Comparison of ENCODE assay signal across 27 cellular contexts in genomic region chr17:75506134-75506533, GRCh38. TPM values are rescaled to one million over a fixed set of nuclear protein-coding genes. Genes with fewer than 3 reads are reported as not detected.
DNase-seq lines count a peak whose midpoint lies in the region; ATAC-seq, FAIRE-seq and TF ChIP-seq lines count a peak whose summit lies in the region.
"Had no signal": no experiment of that assay in that cellular context is flagged by ENCODE, and none has a peak within 500 bp of the region (broad histone marks: within the 10 kb centered on the region; RNA-seq: fewer than 3 reads in every experiment).

No MANE protein-coding gene starts in this region.

- no peaks in the 10 kb centered on the region for H3K27me3 Mint-ChIP-seq in activated CD4-positive, alpha-beta T cell treated with anti-CD3 and anti-CD28 coated beads, Interleukin-2, amount 10 ng/mL, durations not matched to agents 24 days and 14 days
- no peaks in the 10 kb centered on the region; the same call in 1 of the 2 replicates for H3K27me3 Mint-ChIP-seq in HFFc6 (ENCODE audit: insufficient read depth)
- H3K27me3 Mint-ChIP-seq: CD4-positive, CD25-positive, alpha-beta regulatory T cell had no signal

- no TSS peak for BruUV-seq in HepG2 (replicated peaks; lab: Mats Ljungman, UMichigan)

- H3K4me3 ChIP-seq in left ventricle myocardium inferior (no peak overlapping the region), HepG2 (replicated peaks in 1 of 3; ENCODE audit: insufficient read depth in 1 of 3, low read depth in 2 of 3, low read length in 3 of 3) (no peak overlapping the region), spleen (no peak overlapping the region)
- H3K4me3 ChIP-seq: K562, SJCRH30 had no signal

- H4K20me1 ChIP-seq in HepG2 (ENCODE audit: insufficient read depth, low read length) = peaks cover under 1% of the 10 kb centered on the region; the same call in 1 of the 2 replicates

- no peaks in the 10 kb centered on the region for H3K27me3 ChIP-seq in left ventricle myocardium inferior (ENCODE audit: low read depth)
- no peaks in the 10 kb centered on the region for H3K27me3 ChIP-seq in HepG2 (ENCODE audit: control insufficient read depth in 1 of 2, insufficient read depth in 2 of 2, low read length in 2 of 2)
- no peaks in the 10 kb centered on the region for H3K27me3 ChIP-seq in spleen (replicated peaks in 1 of 7)
- H3K27me3 ChIP-seq: BE2C, SJCRH30 had no signal

- POLR2A ChIA-PET in HepG2 (lab: Yijun Ruan, JAX) = no interaction called here

- no peaks in the 10 kb centered on the region for H3K79me2 ChIP-seq in HepG2 (ENCODE audit: insufficient read depth, low read length)

- H3K4me1 Mint-ChIP-seq in activated CD4-positive, alpha-beta T cell treated with anti-CD3 and anti-CD28 coated beads, Interleukin-2, amount 10 ng/mL, durations not matched to agents 24 days and 14 days = no peaks in the 10 kb centered on the region
- peaks cover 7% of the 10 kb centered on the region; the same call in 1 of the 2 replicates for H3K4me1 Mint-ChIP-seq in HFFc6 (ENCODE audit: low read depth)
- H3K4me1 Mint-ChIP-seq: CD4-positive, CD25-positive, alpha-beta regulatory T cell had no signal

- H3K27ac Mint-ChIP-seq in activated CD4-positive, alpha-beta T cell treated with anti-CD3 and anti-CD28 coated beads, Interleukin-2, amount 10 ng/mL, durations not matched to agents 24 days and 14 days = no peak overlapping the region
- H3K27ac Mint-ChIP-seq in HFFc6 = no peak overlapping the region
- H3K27ac Mint-ChIP-seq: CD4-positive, CD25-positive, alpha-beta regulatory T cell had no signal

- intact Hi-C loops in left ventricle myocardium inferior (cut with micrococcal nuclease) = no loop called here
- intact Hi-C loops in cardiac septum (cut with DNase I) = no loop called here
- intact Hi-C loops in HepG2 (cut with micrococcal nuclease; ENCODE audit: unreplicated experiment) = no loop called here
- intact Hi-C loops in spleen (cut with DNase I; ENCODE audit: low total_unique reads) = no loop called here
- intact Hi-C loops in activated CD4-positive, alpha-beta T cell treated with anti-CD3 and anti-CD28 coated beads, Interleukin-2, amount 10 ng/mL, durations not matched to agents 24 days and 14 days (cut with micrococcal nuclease) = no loop called here

- H2AFZ ChIP-seq in HepG2 (ENCODE audit: low read length) = no peak overlapping the region

- TF ChIP-seq EP300 in HepG2 (IDR thresholded peaks at IDR 0.05; ENCODE audit: low read depth in 2 of 2, low read length in 2 of 2) (no peak), HepG2 (CRISPR knock-in tag; IDR thresholded peaks at IDR 0.05; ENCODE audit: borderline replicate concordance) (no peak)

- CTCF ChIA-PET in HepG2 (lab: Yijun Ruan, JAX; ENCODE audit: low intra/inter-chr PET ratio, low total read pairs) = no interaction called here

- H3K4me1 ChIP-seq in left ventricle myocardium inferior (peaks cover 68% of the 10 kb centered on the region), HepG2 (ENCODE audit: insufficient read depth, low read length) (peaks cover 43% of the 10 kb centered on the region), spleen (peaks cover 0 to 98% (median 59%) of the 10 kb centered on the region in 6 donors)
- H3K4me1 ChIP-seq: BE2C, SJCRH30 had no signal

- H3K36me3 ChIP-seq in left ventricle myocardium inferior = peaks cover 70% of the 10 kb centered on the region
- peaks cover 4 to 21% of the 10 kb centered on the region in 2 experiments for H3K36me3 ChIP-seq in HepG2 (replicated peaks in 1 of 2; ENCODE audit: control insufficient read depth in 1 of 2, insufficient read depth in 2 of 2, low read length in 2 of 2)
- H3K36me3 ChIP-seq in spleen = peaks cover 0 to 78% (median 6%) of the 10 kb centered on the region in 6 donors

- peak overlapping the region; percentile 96 for H3K27ac ChIP-seq in left ventricle myocardium inferior (replicated peaks)
- H3K27ac ChIP-seq in HepG2 (ENCODE audit: extremely low read length, insufficient read depth, low read length) = no peak overlapping the region
- peak overlapping the region in 4 of 8 donors; percentile 21 to 90 (median 86) for H3K27ac ChIP-seq in spleen
- H3K27ac ChIP-seq: SJCRH30 had no signal

- H3K36me3 Mint-ChIP-seq in activated CD4-positive, alpha-beta T cell treated with anti-CD3 and anti-CD28 coated beads, Interleukin-2, amount 10 ng/mL, durations not matched to agents 24 days and 14 days (ENCODE audit: low read depth) = no peaks in the 10 kb centered on the region
- no peaks in the 10 kb centered on the region for H3K36me3 Mint-ChIP-seq in HFFc6 (ENCODE audit: low read depth)
- H3K36me3 Mint-ChIP-seq: CD4-positive, CD25-positive, alpha-beta regulatory T cell had no signal

- no peaks in the 10 kb centered on the region for H3K9me3 ChIP-seq in left ventricle myocardium inferior (replicated peaks)
- H3K9me3 ChIP-seq in HepG2 (ENCODE audit: low read length) = no peaks in the 10 kb centered on the region
- no peaks in the 10 kb centered on the region for H3K9me3 ChIP-seq in spleen
- H3K9me3 ChIP-seq: BE2C, SJCRH30 had no signal

- H3K4me2 ChIP-seq in HepG2 (ENCODE audit: low read depth, low read length) = no peak overlapping the region

- no peaks in the 10 kb centered on the region for H3K9me3 Mint-ChIP-seq in activated CD4-positive, alpha-beta T cell treated with anti-CD3 and anti-CD28 coated beads, Interleukin-2, amount 10 ng/mL, durations not matched to agents 24 days and 14 days
- no peaks in the 10 kb centered on the region for H3K9me3 Mint-ChIP-seq in HFFc6
- H3K9me3 Mint-ChIP-seq: CD4-positive, CD25-positive, alpha-beta regulatory T cell had no signal

- no peak for ATAC-seq in HepG2
- ATAC-seq: K562 had no signal

- no peak for DNase-seq in left ventricle myocardium inferior
- no peak for DNase-seq in cardiac septum (ENCODE audit: low spot score)
- DNase-seq in HepG2 (ENCODE audit: low spot score) = no peak
- peak; percentile 68 for DNase-seq in spleen
- no peak for DNase-seq in activated CD4-positive, alpha-beta T cell treated with anti-CD3 and anti-CD28 coated beads, Interleukin-2, amount 10 ng/mL, durations not matched to agents 24 days and 14 days
- no peak for DNase-seq in NCI-H2081 (lab: John Stamatoyannopoulos, UW)
- no peak for DNase-seq in HFFc6
- DNase-seq: 8988T; ACHN; BE2C; CD4-positive, CD25-positive, alpha-beta regulatory T cell; DMS153; HCEC 1CT; Kasumi-1; MV-4-11; NCI-H1105; NCI-H1436 treated with DMSO at 0.1 percent for 48 hours; NCI-H187 treated with DMSO at 0.1 percent for 48 hours; NCI-H2107; NCI-H524; NCI-H748 treated with DMSO at 0.1 percent for 48 hours; SJCRH30 had no signal

- TF ChIP-seq RAD21 in HepG2 (CRISPR knock-in tag; IDR thresholded peaks at IDR 0.05) = no peak

- 97% methylated on average over 20 of the region's 21 CpGs for WGBS in HepG2 (ENCODE audit: low lambda C conversion rate)
- 74 to 86% (median 77%) methylated on average over 19 to 21 of the region's 21 CpGs for WGBS in spleen, 5 donors

- no peak for FAIRE-seq in HepG2 (lab: Jason Lieb, UNC)
- FAIRE-seq: GM19239, H1, K562, RCC 7860 had no signal

- no peak for TF ChIP-seq CTCF in left ventricle myocardium inferior (IDR thresholded peaks at IDR 0.05; ENCODE audit: borderline replicate concordance)
- no peak for TF ChIP-seq CTCF in HepG2 (CRISPR knock-in tag; IDR thresholded peaks at IDR 0.05)
- TF ChIP-seq CTCF in spleen (IDR thresholded peaks at IDR 0.05 in 8 of 11, conservative IDR thresholded peaks at IDR 0.05 in 3 of 11) = no peak
- TF ChIP-seq CTCF in HFFc6 (IDR thresholded peaks at IDR 0.05) = no peak

- in situ Hi-C loops in HepG2 (cut with HindIII; ENCODE audit: extremely low pct_ligation_motif_present, low pct_unique_long_range_greater_than_20kb) = loop anchor here (5.0 kb wide), 1 partner anchor 79 kb away; no protein-coding TSS in a partner anchor

- TF ChIP-seq POLR2A in HepG2 (IDR thresholded peaks at IDR 0.05; ENCODE audit: insufficient read depth in 1 of 2, low read depth in 2 of 2, low read length in 2 of 2) = no peak
- no peak for TF ChIP-seq POLR2A in spleen (IDR thresholded peaks at IDR 0.05)

- no peak overlapping the region for H3K9ac ChIP-seq in HepG2 (ENCODE audit: insufficient read depth, low read depth, low read length)

- H3K4me3 Mint-ChIP-seq in activated CD4-positive, alpha-beta T cell treated with anti-CD3 and anti-CD28 coated beads, Interleukin-2, amount 10 ng/mL, durations not matched to agents 24 days and 14 days = no peak overlapping the region
- H3K4me3 Mint-ChIP-seq in HFFc6 = no peak overlapping the region
- H3K4me3 Mint-ChIP-seq: CD4-positive, CD25-positive, alpha-beta regulatory T cell had no signal

RNA-seq across cellular contexts. Expression of gene CASKIN2, which starts 9.2 kb away (rescaled TPM):
- 34.3 TPM for total RNA-seq in left ventricle myocardium inferior
- 48.2 TPM for total RNA-seq in cardiac septum
- total RNA-seq in HepG2 (2016; rRNA removed; fragmentation: Illumina TruSeq; extraction: Trizol) = 5.2 and 10.6 TPM in 2 replicates
- total RNA-seq in HepG2 (2016; cell fraction: cytosol; rRNA removed; fragmentation: Illumina TruSeq; extraction: Trizol; ENCODE audit: low read depth) = 1.5 and 1.8 TPM in 2 replicates
- 4.9 and 7.5 TPM in 2 replicates for total RNA-seq in HepG2 (2016; cell fraction: insoluble cytoplasmic fraction; rRNA removed; fragmentation: Illumina TruSeq; extraction: Trizol)
- total RNA-seq in HepG2 (2016; cell fraction: membrane; rRNA removed; fragmentation: Illumina TruSeq; extraction: Trizol) = 3.4 and 4.1 TPM in 2 replicates
- 6.8 and 8.0 TPM in 2 replicates for total RNA-seq in HepG2 (2016; cell fraction: nucleus; rRNA removed; fragmentation: Illumina TruSeq; extraction: Trizol)
- 6.8 and 7.8 TPM in 2 replicates for polyA plus RNA-seq in HepG2 (2011; rRNA removed)
- polyA plus RNA-seq in HepG2 (2011; cell fraction: cytosol; rRNA removed) = 1.9 and 2.2 TPM in 2 replicates
- polyA plus RNA-seq in HepG2 (2011; cell fraction: nucleus; rRNA removed) = 23.6 and 26.5 TPM in 2 replicates
- 6.2 and 9.6 TPM in 2 replicates for polyA plus RNA-seq in HepG2 (2012)
- 0.61 and 0.68 TPM in 2 replicates for polyA plus RNA-seq in HepG2 (2016; cell fraction: cytosol; fragmentation: Illumina TruSeq; extraction: Trizol; ENCODE audit: low read depth)
- polyA plus RNA-seq in HepG2 (2016; cell fraction: insoluble cytoplasmic fraction; fragmentation: Illumina TruSeq; extraction: Trizol; ENCODE audit: low read depth) = 4.4 and 7.0 TPM in 2 replicates
- polyA plus RNA-seq in HepG2 (2016; cell fraction: membrane; fragmentation: Illumina TruSeq; extraction: Trizol; ENCODE audit: low read depth) = 1.6 and 1.8 TPM in 2 replicates
- 16.3 and 16.6 TPM in 2 replicates for polyA plus RNA-seq in HepG2 (2016; cell fraction: nucleus; fragmentation: Illumina TruSeq; extraction: Trizol; ENCODE audit: insufficient read depth, low read depth)
- polyA minus RNA-seq in HepG2 (2011; rRNA and poly(A)+ RNA removed; ENCODE audit: low replicate concordance) = 11.8 and 14.9 TPM in 2 replicates
- polyA minus RNA-seq in HepG2 (2011; cell fraction: cytosol; rRNA and poly(A)+ RNA removed) = 4.9 and 5.0 TPM in 2 replicates
- 17.0 and 20.4 TPM in 2 replicates for polyA minus RNA-seq in HepG2 (2011; cell fraction: nucleus; rRNA and poly(A)+ RNA removed)
- total RNA-seq in spleen = 100 to 1,000 TPM in 3 of 7 donors, 10 to 100 TPM in 4; 33.5 to 135 (median 51.1) TPM
- polyA plus RNA-seq in spleen = 10 to 100 TPM in 1 of 3 donors, 1 to 10 TPM in 2; 4.7 to 27.8 (median 6.2) TPM
- 1.4 and 1.6 TPM in 2 replicates for total RNA-seq in activated CD4-positive, alpha-beta T cell treated with anti-CD3 and anti-CD28 coated beads, Interleukin-2, amount 10 ng/mL, durations not matched to agents 24 days and 14 days
- total RNA-seq in HFFc6 (2021; fragmentation: NEBNext Ultra II Directional; extraction: Animal tissue kit (Norgen Biotek cat#: 25700)) = 10 to 100 TPM; 17.5 to 25.3 (median 21.5) TPM

RNA-seq across cellular contexts. Expression of gene TSEN54, which starts 10.2 kb away (rescaled TPM):
- 6.8 TPM for total RNA-seq in left ventricle myocardium inferior
- 7.7 TPM for total RNA-seq in cardiac septum
- total RNA-seq in HepG2 (2016; rRNA removed; fragmentation: Illumina TruSeq; extraction: Trizol) = 43.6 and 62.9 TPM in 2 replicates
- total RNA-seq in HepG2 (2016; cell fraction: cytosol; rRNA removed; fragmentation: Illumina TruSeq; extraction: Trizol; ENCODE audit: low read depth) = 20.6 and 23.0 TPM in 2 replicates
- 44.0 and 64.1 TPM in 2 replicates for total RNA-seq in HepG2 (2016; cell fraction: insoluble cytoplasmic fraction; rRNA removed; fragmentation: Illumina TruSeq; extraction: Trizol)
- total RNA-seq in HepG2 (2016; cell fraction: membrane; rRNA removed; fragmentation: Illumina TruSeq; extraction: Trizol) = 44.5 and 45.0 TPM in 2 replicates
- total RNA-seq in HepG2 (2016; cell fraction: nucleus; rRNA removed; fragmentation: Illumina TruSeq; extraction: Trizol) = 39.9 and 48.4 TPM in 2 replicates
- polyA plus RNA-seq in HepG2 (2011; rRNA removed) = 63.3 and 64.4 TPM in 2 replicates
- 36.2 and 47.1 TPM in 2 replicates for polyA plus RNA-seq in HepG2 (2011; cell fraction: cytosol; rRNA removed)
- polyA plus RNA-seq in HepG2 (2011; cell fraction: nucleus; rRNA removed) = 87.7 and 89.1 TPM in 2 replicates
- 22.1 and 34.4 TPM in 2 replicates for polyA plus RNA-seq in HepG2 (2012)
- 20.4 and 20.5 TPM in 2 replicates for polyA plus RNA-seq in HepG2 (2016; cell fraction: cytosol; fragmentation: Illumina TruSeq; extraction: Trizol; ENCODE audit: low read depth)
- polyA plus RNA-seq in HepG2 (2016; cell fraction: insoluble cytoplasmic fraction; fragmentation: Illumina TruSeq; extraction: Trizol; ENCODE audit: low read depth) = 37.7 and 50.5 TPM in 2 replicates
- 30.9 and 35.9 TPM in 2 replicates for polyA plus RNA-seq in HepG2 (2016; cell fraction: membrane; fragmentation: Illumina TruSeq; extraction: Trizol; ENCODE audit: low read depth)
- polyA plus RNA-seq in HepG2 (2016; cell fraction: nucleus; fragmentation: Illumina TruSeq; extraction: Trizol; ENCODE audit: insufficient read depth, low read depth) = 108 and 110 TPM in 2 replicates
- 56.0 and 95.0 TPM in 2 replicates for polyA minus RNA-seq in HepG2 (2011; rRNA and poly(A)+ RNA removed; ENCODE audit: low replicate concordance)
- polyA minus RNA-seq in HepG2 (2011; cell fraction: cytosol; rRNA and poly(A)+ RNA removed) = 11.3 and 14.0 TPM in 2 replicates
- 13.9 and 15.5 TPM in 2 replicates for polyA minus RNA-seq in HepG2 (2011; cell fraction: nucleus; rRNA and poly(A)+ RNA removed)
- total RNA-seq in spleen = 10 to 100 TPM; 31.0 to 58.1 (median 35.4) TPM
- 10 to 100 TPM; 40.8 to 87.8 (median 68.9) TPM for polyA plus RNA-seq in spleen
- total RNA-seq in activated CD4-positive, alpha-beta T cell treated with anti-CD3 and anti-CD28 coated beads, Interleukin-2, amount 10 ng/mL, durations not matched to agents 24 days and 14 days = 61.7 and 66.4 TPM in 2 replicates
- 10 to 100 TPM in 2 of 6 experiments, 1 to 10 TPM in 4; 8.7 to 11.1 (median 9.4) TPM for total RNA-seq in HFFc6 (2021; fragmentation: NEBNext Ultra II Directional; extraction: Animal tissue kit (Norgen Biotek cat#: 25700))

RNA-seq across cellular contexts. Expression of gene LLGL2, which starts 19.4 kb away (rescaled TPM):
- 2.0 TPM for total RNA-seq in left ventricle myocardium inferior
- 4.7 TPM for total RNA-seq in cardiac septum
- total RNA-seq in HepG2 (2016; rRNA removed; fragmentation: Illumina TruSeq; extraction: Trizol) = 53.9 and 86.7 TPM in 2 replicates
- total RNA-seq in HepG2 (2016; cell fraction: cytosol; rRNA removed; fragmentation: Illumina TruSeq; extraction: Trizol; ENCODE audit: low read depth) = 27.2 and 32.8 TPM in 2 replicates
- total RNA-seq in HepG2 (2016; cell fraction: insoluble cytoplasmic fraction; rRNA removed; fragmentation: Illumina TruSeq; extraction: Trizol) = 51.9 and 87.2 TPM in 2 replicates
- 45.8 and 50.7 TPM in 2 replicates for total RNA-seq in HepG2 (2016; cell fraction: membrane; rRNA removed; fragmentation: Illumina TruSeq; extraction: Trizol)
- 72.1 and 85.8 TPM in 2 replicates for total RNA-seq in HepG2 (2016; cell fraction: nucleus; rRNA removed; fragmentation: Illumina TruSeq; extraction: Trizol)
- polyA plus RNA-seq in HepG2 (2011; rRNA removed) = 83.0 and 109 TPM in 2 replicates
- 40.2 and 67.1 TPM in 2 replicates for polyA plus RNA-seq in HepG2 (2011; cell fraction: cytosol; rRNA removed)
- 384 and 448 TPM in 2 replicates for polyA plus RNA-seq in HepG2 (2011; cell fraction: nucleus; rRNA removed)
- 33.3 and 59.5 TPM in 2 replicates for polyA plus RNA-seq in HepG2 (2012)
- polyA plus RNA-seq in HepG2 (2016; cell fraction: cytosol; fragmentation: Illumina TruSeq; extraction: Trizol; ENCODE audit: low read depth) = 23.2 and 28.1 TPM in 2 replicates
- 41.6 and 52.9 TPM in 2 replicates for polyA plus RNA-seq in HepG2 (2016; cell fraction: insoluble cytoplasmic fraction; fragmentation: Illumina TruSeq; extraction: Trizol; ENCODE audit: low read depth)
- polyA plus RNA-seq in HepG2 (2016; cell fraction: membrane; fragmentation: Illumina TruSeq; extraction: Trizol; ENCODE audit: low read depth) = 32.5 and 33.0 TPM in 2 replicates
- polyA plus RNA-seq in HepG2 (2016; cell fraction: nucleus; fragmentation: Illumina TruSeq; extraction: Trizol; ENCODE audit: insufficient read depth, low read depth) = 204 and 230 TPM in 2 replicates
- polyA minus RNA-seq in HepG2 (2011; rRNA and poly(A)+ RNA removed; ENCODE audit: low replicate concordance) = 30.9 and 126 TPM in 2 replicates
- 30.6 and 31.7 TPM in 2 replicates for polyA minus RNA-seq in HepG2 (2011; cell fraction: cytosol; rRNA and poly(A)+ RNA removed)
- 79.4 and 86.0 TPM in 2 replicates for polyA minus RNA-seq in HepG2 (2011; cell fraction: nucleus; rRNA and poly(A)+ RNA removed)
- total RNA-seq in spleen = 10 to 100 TPM; 44.0 to 97.8 (median 75.1) TPM
- polyA plus RNA-seq in spleen = 100 to 1,000 TPM in 1 of 3 donors, 10 to 100 TPM in 2; 28.6 to 153 (median 92.6) TPM
- total RNA-seq in activated CD4-positive, alpha-beta T cell treated with anti-CD3 and anti-CD28 coated beads, Interleukin-2, amount 10 ng/mL, durations not matched to agents 24 days and 14 days = 6.5 and 9.0 TPM in 2 replicates
- total RNA-seq in HFFc6 (2021; fragmentation: NEBNext Ultra II Directional; extraction: Animal tissue kit (Norgen Biotek cat#: 25700)) = under 1 TPM; 0.14 to 0.55 (median 0.46) TPM
- total RNA-seq: HT1080, SJCRH30 had no signal

RNA-seq across cellular contexts. Expression of gene TMEM94, which starts 49.7 kb away (rescaled TPM):
- total RNA-seq in left ventricle myocardium inferior = 38.8 TPM
- 56.6 TPM for total RNA-seq in cardiac septum
- total RNA-seq in HepG2 (2016; rRNA removed; fragmentation: Illumina TruSeq; extraction: Trizol) = 20.8 and 32.6 TPM in 2 replicates
- 26.4 and 26.9 TPM in 2 replicates for total RNA-seq in HepG2 (2016; cell fraction: cytosol; rRNA removed; fragmentation: Illumina TruSeq; extraction: Trizol; ENCODE audit: low read depth)
- total RNA-seq in HepG2 (2016; cell fraction: insoluble cytoplasmic fraction; rRNA removed; fragmentation: Illumina TruSeq; extraction: Trizol) = 17.2 and 32.1 TPM in 2 replicates
- 23.6 and 28.5 TPM in 2 replicates for total RNA-seq in HepG2 (2016; cell fraction: membrane; rRNA removed; fragmentation: Illumina TruSeq; extraction: Trizol)
- 32.2 and 37.2 TPM in 2 replicates for total RNA-seq in HepG2 (2016; cell fraction: nucleus; rRNA removed; fragmentation: Illumina TruSeq; extraction: Trizol)
- polyA plus RNA-seq in HepG2 (2011; rRNA removed) = 134 and 150 TPM in 2 replicates
- 37.1 and 46.4 TPM in 2 replicates for polyA plus RNA-seq in HepG2 (2011; cell fraction: cytosol; rRNA removed)
- polyA plus RNA-seq in HepG2 (2011; cell fraction: nucleus; rRNA removed) = 1,312 and 1,888 TPM in 2 replicates
- 125 and 137 TPM in 2 replicates for polyA plus RNA-seq in HepG2 (2012)
- 5.0 and 5.4 TPM in 2 replicates for polyA plus RNA-seq in HepG2 (2016; cell fraction: cytosol; fragmentation: Illumina TruSeq; extraction: Trizol; ENCODE audit: low read depth)
- polyA plus RNA-seq in HepG2 (2016; cell fraction: insoluble cytoplasmic fraction; fragmentation: Illumina TruSeq; extraction: Trizol; ENCODE audit: low read depth) = 15.7 and 19.0 TPM in 2 replicates
- polyA plus RNA-seq in HepG2 (2016; cell fraction: membrane; fragmentation: Illumina TruSeq; extraction: Trizol; ENCODE audit: low read depth) = 16.7 and 22.4 TPM in 2 replicates
- polyA plus RNA-seq in HepG2 (2016; cell fraction: nucleus; fragmentation: Illumina TruSeq; extraction: Trizol; ENCODE audit: insufficient read depth, low read depth) = 121 and 131 TPM in 2 replicates
- 36.2 and 133 TPM in 2 replicates for polyA minus RNA-seq in HepG2 (2011; rRNA and poly(A)+ RNA removed; ENCODE audit: low replicate concordance)
- polyA minus RNA-seq in HepG2 (2011; cell fraction: cytosol; rRNA and poly(A)+ RNA removed) = 52.6 and 54.1 TPM in 2 replicates
- 148 and 161 TPM in 2 replicates for polyA minus RNA-seq in HepG2 (2011; cell fraction: nucleus; rRNA and poly(A)+ RNA removed)
- total RNA-seq in spleen = 100 to 1,000 TPM in 1 of 7 donors, 10 to 100 TPM in 6; 66.6 to 101 (median 94.1) TPM
- polyA plus RNA-seq in spleen = 10 to 100 TPM; 24.8 to 77.8 (median 59.5) TPM
- 68.9 and 69.5 TPM in 2 replicates for total RNA-seq in activated CD4-positive, alpha-beta T cell treated with anti-CD3 and anti-CD28 coated beads, Interleukin-2, amount 10 ng/mL, durations not matched to agents 24 days and 14 days
- 10 to 100 TPM; 31.7 to 43.9 (median 41.2) TPM for total RNA-seq in HFFc6 (2021; fragmentation: NEBNext Ultra II Directional; extraction: Animal tissue kit (Norgen Biotek cat#: 25700))
